Comparison of ENCODE assay signal across 1 cellular context in the genomic region with DNA sequence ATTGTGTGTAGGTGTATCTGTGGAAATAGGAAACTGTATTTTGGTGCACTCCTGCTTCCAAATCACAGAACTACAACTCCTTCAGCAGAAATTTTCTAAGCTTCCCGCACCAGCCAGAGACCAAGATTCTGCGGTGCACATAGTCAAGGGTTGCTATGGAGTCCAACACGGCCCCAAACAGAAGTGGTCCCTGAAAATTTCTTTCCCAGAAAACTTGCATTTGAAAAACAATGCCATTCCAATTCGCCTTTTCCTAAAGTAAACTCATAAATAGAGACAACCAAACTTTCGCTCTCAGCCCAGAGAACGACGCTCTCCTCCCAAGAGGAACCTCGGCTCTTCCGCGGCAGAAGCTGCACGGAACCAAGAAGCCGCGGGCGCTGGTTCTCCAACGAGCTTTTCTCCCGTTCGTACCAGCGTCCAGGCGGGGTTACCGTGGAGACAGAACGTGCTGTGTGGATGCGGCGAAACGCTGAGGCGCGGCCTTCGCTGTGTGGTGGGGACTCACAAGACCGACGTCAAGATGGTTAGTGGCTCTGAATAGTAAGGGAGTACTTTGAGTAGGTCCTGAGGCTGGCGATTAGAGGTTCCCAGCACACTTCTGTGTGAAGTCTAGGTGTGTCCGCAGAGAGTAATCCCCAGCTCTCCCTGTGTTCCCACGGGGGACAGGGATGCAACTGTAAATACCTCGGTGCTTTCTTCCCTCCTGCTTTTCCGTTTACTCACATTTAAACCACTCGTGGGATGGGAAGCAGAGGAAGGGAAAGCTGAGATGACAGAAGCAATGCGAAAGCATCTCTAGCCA.
TF ChIP-seq lines count a peak whose summit lies in the region.

No MANE protein-coding gene starts in this region.

TF ChIP-seq in GM12878, 131 proteins besides CTCF, POLR2A, EP300 and RAD21 (continued from another document and continues in another):
- TF ChIP-seq, protein P1, sequence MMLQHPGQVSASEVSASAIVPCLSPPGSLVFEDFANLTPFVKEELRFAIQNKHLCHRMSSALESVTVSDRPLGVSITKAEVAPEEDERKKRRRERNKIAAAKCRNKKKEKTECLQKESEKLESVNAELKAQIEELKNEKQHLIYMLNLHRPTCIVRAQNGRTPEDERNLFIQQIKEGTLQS (IDR thresholded peaks at IDR 0.05; ENCODE audit: borderline replicate concordance, extremely low read depth, low read depth, low read length) = no peak
- TF ChIP-seq, protein P2, sequence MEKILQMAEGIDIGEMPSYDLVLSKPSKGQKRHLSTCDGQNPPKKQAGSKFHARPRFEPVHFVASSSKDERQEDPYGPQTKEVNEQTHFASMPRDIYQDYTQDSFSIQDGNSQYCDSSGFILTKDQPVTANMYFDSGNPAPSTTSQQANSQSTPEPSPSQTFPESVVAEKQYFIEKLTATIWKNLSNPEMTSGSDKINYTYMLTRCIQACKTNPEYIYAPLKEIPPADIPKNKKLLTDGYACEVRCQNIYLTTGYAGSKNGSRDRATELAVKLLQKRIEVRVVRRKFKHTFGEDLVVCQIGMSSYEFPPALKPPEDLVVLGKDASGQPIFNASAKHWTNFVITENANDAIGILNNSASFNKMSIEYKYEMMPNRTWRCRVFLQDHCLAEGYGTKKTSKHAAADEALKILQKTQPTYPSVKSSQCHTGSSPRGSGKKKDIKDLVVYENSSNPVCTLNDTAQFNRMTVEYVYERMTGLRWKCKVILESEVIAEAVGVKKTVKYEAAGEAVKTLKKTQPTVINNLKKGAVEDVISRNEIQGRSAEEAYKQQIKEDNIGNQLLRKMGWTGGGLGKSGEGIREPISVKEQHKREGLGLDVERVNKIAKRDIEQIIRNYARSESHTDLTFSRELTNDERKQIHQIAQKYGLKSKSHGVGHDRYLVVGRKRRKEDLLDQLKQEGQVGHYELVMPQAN (conservative IDR thresholded peaks at IDR 0.05) = peak; percentile 84
- TF ChIP-seq BMI1 (IDR thresholded peaks at IDR 0.05; ENCODE audit: borderline replicate concordance) (peak; percentile 85), SMAD5 (IDR thresholded peaks at IDR 0.05; ENCODE audit: low read depth) (no peak), ZSCAN29 (IDR thresholded peaks at IDR 0.05) (peak; percentile 59; the same call in 1 of the 2 replicates), RAD51 (IDR thresholded peaks at IDR 0.05) (no peak), BCL11A (IDR thresholded peaks at IDR 0.05; ENCODE audit: low read depth, low read length) (0 out of 2 replicates have a peak, but pooled peaks have one; percentile 31), SUZ12 (IDR thresholded peaks at IDR 0.05; ENCODE audit: unreplicated experiment) (no peak), CBX5 (IDR thresholded peaks at IDR 0.05; ENCODE audit: low read depth) (peak; percentile 98), ZBED1 (IDR thresholded peaks at IDR 0.05; ENCODE audit: borderline replicate concordance) (0 out of 2 replicates have a peak, but pooled peaks have one; percentile 47), MLLT1 (IDR thresholded peaks at IDR 0.05) (peak; percentile 74), RBBP5 (conservative IDR thresholded peaks at IDR 0.05) (no peak), MAX (IDR thresholded peaks at IDR 0.05; ENCODE audit: low read depth, low read length) (peak; percentile 96), SIX5 (IDR thresholded peaks at IDR 0.05; ENCODE audit: low read depth, low read length, severe bottlenecking) (peak; percentile 71), RCOR1 (conservative IDR thresholded peaks at IDR 0.05; ENCODE audit: low read depth, low read length) (0 out of 2 replicates have a peak, but pooled peaks have one; percentile 36), RELB (IDR thresholded peaks at IDR 0.05; ENCODE audit: low read depth) (peak; percentile 83), HCFC1 (IDR thresholded peaks at IDR 0.05; ENCODE audit: low read length) (peak; percentile 85), HSF1 (IDR thresholded peaks at IDR 0.05; ENCODE audit: low read depth, low read length) (0 out of 2 replicates have a peak, but pooled peaks have one; percentile 52), EED (IDR thresholded peaks at IDR 0.05; ENCODE audit: low read depth) (peak; percentile 78), CHD1 (IDR thresholded peaks at IDR 0.05; ENCODE audit: low read depth, low read length) (no peak), IRF4 (IDR thresholded peaks at IDR 0.05; ENCODE audit: low read depth, low read length) (peak; percentile 51; the same call in 1 of the 2 replicates), NR2C1 (IDR thresholded peaks at IDR 0.05) (peak; percentile 61), ZBTB11 (CRISPR knock-in tag; IDR thresholded peaks at IDR 0.05) (peak; percentile 94), E4F1 (IDR thresholded peaks at IDR 0.05; ENCODE audit: borderline replicate concordance, partially characterized antibody) (no peak), CREM (IDR thresholded peaks at IDR 0.05; ENCODE audit: low read depth) (peak; percentile 85), JUNB (IDR thresholded peaks at IDR 0.05) (no peak), SP1 (IDR thresholded peaks at IDR 0.05; ENCODE audit: low read depth, low read length) (peak; percentile 38), SMC3 (IDR thresholded peaks at IDR 0.05; ENCODE audit: borderline replicate concordance, low read length) (peak; percentile 14; the same call in 1 of the 2 replicates), MEF2A (IDR thresholded peaks at IDR 0.05; ENCODE audit: insufficient read depth, low read depth, low read length) (peak; percentile 49; the same call in 1 of the 2 replicates), TBL1XR1 (IDR thresholded peaks at IDR 0.05; ENCODE audit: low read depth, low read length) (peak; percentile 51)
- TF ChIP-seq, protein P3, sequence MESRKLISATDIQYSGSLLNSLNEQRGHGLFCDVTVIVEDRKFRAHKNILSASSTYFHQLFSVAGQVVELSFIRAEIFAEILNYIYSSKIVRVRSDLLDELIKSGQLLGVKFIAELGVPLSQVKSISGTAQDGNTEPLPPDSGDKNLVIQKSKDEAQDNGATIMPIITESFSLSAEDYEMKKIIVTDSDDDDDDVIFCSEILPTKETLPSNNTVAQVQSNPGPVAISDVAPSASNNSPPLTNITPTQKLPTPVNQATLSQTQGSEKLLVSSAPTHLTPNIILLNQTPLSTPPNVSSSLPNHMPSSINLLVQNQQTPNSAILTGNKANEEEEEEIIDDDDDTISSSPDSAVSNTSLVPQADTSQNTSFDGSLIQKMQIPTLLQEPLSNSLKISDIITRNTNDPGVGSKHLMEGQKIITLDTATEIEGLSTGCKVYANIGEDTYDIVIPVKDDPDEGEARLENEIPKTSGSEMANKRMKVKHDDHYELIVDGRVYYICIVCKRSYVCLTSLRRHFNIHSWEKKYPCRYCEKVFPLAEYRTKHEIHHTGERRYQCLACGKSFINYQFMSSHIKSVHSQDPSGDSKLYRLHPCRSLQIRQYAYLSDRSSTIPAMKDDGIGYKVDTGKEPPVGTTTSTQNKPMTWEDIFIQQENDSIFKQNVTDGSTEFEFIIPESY (IDR thresholded peaks at IDR 0.05) = no peak
- TF ChIP-seq, protein P4, sequence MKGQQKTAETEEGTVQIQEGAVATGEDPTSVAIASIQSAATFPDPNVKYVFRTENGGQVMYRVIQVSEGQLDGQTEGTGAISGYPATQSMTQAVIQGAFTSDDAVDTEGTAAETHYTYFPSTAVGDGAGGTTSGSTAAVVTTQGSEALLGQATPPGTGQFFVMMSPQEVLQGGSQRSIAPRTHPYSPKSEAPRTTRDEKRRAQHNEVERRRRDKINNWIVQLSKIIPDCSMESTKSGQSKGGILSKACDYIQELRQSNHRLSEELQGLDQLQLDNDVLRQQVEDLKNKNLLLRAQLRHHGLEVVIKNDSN (IDR thresholded peaks at IDR 0.05; ENCODE audit: borderline replicate concordance, extremely low read length, insufficient read depth, low read depth, low read length) = no peak
